Comparison of ENCODE assay signal across 13 cellular contexts in genomic region chr10:103905441-103905840, GRCh38. TPM values are rescaled to one million over a fixed set of nuclear protein-coding genes. Genes with fewer than 3 reads are reported as not detected.
DNase-seq lines count a peak whose midpoint lies in the region; ATAC-seq and TF ChIP-seq lines count a peak whose summit lies in the region.
"Had no signal": no experiment of that assay in that cellular context is flagged by ENCODE, and none has a peak within 500 bp of the region (broad histone marks: within the 10 kb centered on the region; RNA-seq: fewer than 3 reads in every experiment).

No MANE protein-coding gene starts in this region.

- POLR2A ChIA-PET in activated CD8-positive, alpha-beta T cell treated with anti-CD3 and anti-CD28 coated beads, Interleukin-2, amount 10 ng/mL, durations not matched to agents 7 days and 5 days (lab: Charles Lee) = no interaction called here

- peaks cover 70% of the 10 kb centered on the region for H3K4me1 Mint-ChIP-seq in activated CD8-positive, alpha-beta T cell treated with anti-CD3 and anti-CD28 coated beads, Interleukin-2, amount 10 ng/mL, durations not matched to agents 7 days and 5 days (ENCODE audit: low read depth)
- peaks cover 52% of the 10 kb centered on the region for H3K4me1 Mint-ChIP-seq in stimulated activated effector memory CD8-positive, alpha-beta T cell treated with anti-CD3 and anti-CD28 coated beads, Interleukin-12 subunit alpha, Interleukin-12 subunit beta, amount 100 ng/mL, for 72 hours

- ATAC-seq in activated CD8-positive, alpha-beta T cell treated with anti-CD3 and anti-CD28 coated beads, Interleukin-2, amount 10 ng/mL, durations not matched to agents 7 days and 5 days = no peak
- no peak for ATAC-seq in stimulated activated effector memory CD8-positive, alpha-beta T cell treated with anti-CD3 and anti-CD28 coated beads, Interleukin-12 subunit alpha, Interleukin-12 subunit beta, amount 100 ng/mL, for 72 hours
- ATAC-seq: activated naive CD4-positive, alpha-beta T cell treated with anti-CD3 and anti-CD28 coated beads, Interleukin-2, amount 50 U/mL, for 72 hours; PC-3 had no signal

- H3K9me3 Mint-ChIP-seq in activated CD8-positive, alpha-beta T cell treated with anti-CD3 and anti-CD28 coated beads, Interleukin-2, amount 10 ng/mL, durations not matched to agents 7 days and 5 days (ENCODE audit: insufficient read depth) = no peaks in the 10 kb centered on the region
- no peaks in the 10 kb centered on the region for H3K9me3 Mint-ChIP-seq in stimulated activated effector memory CD8-positive, alpha-beta T cell treated with anti-CD3 and anti-CD28 coated beads, Interleukin-12 subunit alpha, Interleukin-12 subunit beta, amount 100 ng/mL, for 72 hours
- H3K9me3 Mint-ChIP-seq: activated naive CD4-positive, alpha-beta T cell treated with anti-CD3 and anti-CD28 coated beads, Interleukin-2, amount 50 U/mL, for 72 hours had no signal

- intact Hi-C loops in lower leg skin (cut with DNase I; ENCODE audit: low total_unique reads) = no loop called here

- no peak overlapping the region for H3K4me3 ChIP-seq in fibroblast of the aortic adventitia (ENCODE audit: low read depth, low read length)
- no peak overlapping the region for H3K4me3 ChIP-seq in lower leg skin (ENCODE audit: low read depth, poor library complexity, severe bottlenecking)

- H3K4me3 Mint-ChIP-seq in activated CD8-positive, alpha-beta T cell treated with anti-CD3 and anti-CD28 coated beads, Interleukin-2, amount 10 ng/mL, durations not matched to agents 7 days and 5 days = peak overlapping the region; percentile 3
- peak overlapping the region; percentile 39 for H3K4me3 Mint-ChIP-seq in stimulated activated effector memory CD8-positive, alpha-beta T cell treated with anti-CD3 and anti-CD28 coated beads, Interleukin-12 subunit alpha, Interleukin-12 subunit beta, amount 100 ng/mL, for 72 hours

- no peak for TF ChIP-seq POLR2A in lower leg skin (IDR thresholded peaks at IDR 0.05)

- no peaks in the 10 kb centered on the region for H3K27me3 Mint-ChIP-seq in activated CD8-positive, alpha-beta T cell treated with anti-CD3 and anti-CD28 coated beads, Interleukin-2, amount 10 ng/mL, durations not matched to agents 7 days and 5 days (ENCODE audit: low read depth)

- DNase-seq in NCI-H2171 treated with DMSO at 0.1 percent for 48 hours (lab: John Stamatoyannopoulos, UW) = peak; percentile 20
- no peak for DNase-seq in NCI-H2171 (lab: John Stamatoyannopoulos, UW)
- DNase-seq in activated CD8-positive, alpha-beta T cell treated with anti-CD3 and anti-CD28 coated beads, Interleukin-2, amount 10 ng/mL, durations not matched to agents 7 days and 5 days = no peak
- DNase-seq in fibroblast of the aortic adventitia (ENCODE audit: low read depth) = peak; percentile 42
- DNase-seq in stimulated activated effector memory CD8-positive, alpha-beta T cell treated with anti-CD3 and anti-CD28 coated beads, Interleukin-12 subunit alpha, Interleukin-12 subunit beta, amount 100 ng/mL, for 72 hours (ENCODE audit: low spot score in 2 of 2) = no peak
- DNase-seq in NCI-H1105 (lab: John Stamatoyannopoulos, UW) = no peak
- DNase-seq in lower leg skin (ENCODE audit: low spot score in 2 of 2) = no peak
- DNase-seq in NCI-H748 (lab: John Stamatoyannopoulos, UW; ENCODE audit: unreplicated experiment) = no peak
- DNase-seq: Karpas-422, NCI-H1436, NCI-H510A treated with DMSO at 0.1 percent for 48 hours, PC-3 had no signal

- CTCF ChIA-PET in activated CD8-positive, alpha-beta T cell treated with anti-CD3 and anti-CD28 coated beads, Interleukin-2, amount 10 ng/mL, durations not matched to agents 7 days and 5 days (lab: Charles Lee) = interaction anchor here (1.3 kb wide), 1 partner anchor 17 kb away, joined by 4 read pairs; no protein-coding TSS in a partner anchor

- peak overlapping the region; percentile 56 for H3K27ac Mint-ChIP-seq in activated CD8-positive, alpha-beta T cell treated with anti-CD3 and anti-CD28 coated beads, Interleukin-2, amount 10 ng/mL, durations not matched to agents 7 days and 5 days
- peak overlapping the region; percentile 83 for H3K27ac Mint-ChIP-seq in stimulated activated effector memory CD8-positive, alpha-beta T cell treated with anti-CD3 and anti-CD28 coated beads, Interleukin-12 subunit alpha, Interleukin-12 subunit beta, amount 100 ng/mL, for 72 hours
- H3K27ac Mint-ChIP-seq: activated naive CD4-positive, alpha-beta T cell treated with anti-CD3 and anti-CD28 coated beads, Interleukin-2, amount 50 U/mL, for 72 hours had no signal

- TF ChIP-seq CTCF in fibroblast of the aortic adventitia (IDR thresholded peaks at IDR 0.05; ENCODE audit: insufficient read depth, low read length) (no peak), lower leg skin (IDR thresholded peaks at IDR 0.05) (no peak)

- WGBS in lower leg skin, 2 donors = 59 to 65% methylated on average over 4 of the region's 4 CpGs

- H3K36me3 Mint-ChIP-seq in activated CD8-positive, alpha-beta T cell treated with anti-CD3 and anti-CD28 coated beads, Interleukin-2, amount 10 ng/mL, durations not matched to agents 7 days and 5 days (ENCODE audit: low read depth) = peaks cover 55% of the 10 kb centered on the region
- peaks cover 39% of the 10 kb centered on the region for H3K36me3 Mint-ChIP-seq in stimulated activated effector memory CD8-positive, alpha-beta T cell treated with anti-CD3 and anti-CD28 coated beads, Interleukin-12 subunit alpha, Interleukin-12 subunit beta, amount 100 ng/mL, for 72 hours

RNA-seq across cellular contexts. Expression of gene STN1, which starts 12.5 kb away (rescaled TPM):
- total RNA-seq in activated CD8-positive, alpha-beta T cell treated with anti-CD3 and anti-CD28 coated beads, Interleukin-2, amount 10 ng/mL, durations not matched to agents 7 days and 5 days = 10 to 100 TPM; 48.8 to 49.8 TPM
- total RNA-seq in fibroblast of the aortic adventitia (ENCODE audit: low replicate concordance) (18.4 and 34.9 TPM in 2 replicates), lower leg skin (10 to 100 TPM; 13.0 to 33.3 (median 18.4) TPM)

RNA-seq across cellular contexts. Expression of gene SH3PXD2A, which starts 50.1 kb away (rescaled TPM):
- 1 to 10 TPM; 8.5 to 9.4 TPM for total RNA-seq in activated CD8-positive, alpha-beta T cell treated with anti-CD3 and anti-CD28 coated beads, Interleukin-2, amount 10 ng/mL, durations not matched to agents 7 days and 5 days
- total RNA-seq in fibroblast of the aortic adventitia (ENCODE audit: low replicate concordance) (15.8 and 20.4 TPM in 2 replicates), lower leg skin (10 to 100 TPM; 35.0 to 54.8 (median 45.4) TPM)

Comparison
In these comparisons a context has a peak if more than half of its experiments do, and no peak if none do; other contexts are left out.
1. DNase-seq: peak in NCI-H2171 treated with DMSO at 0.1 percent for 48 hours (single experiment) and fibroblast of the aortic adventitia (single experiment); none in NCI-H2171 (single experiment), activated CD8-positive, alpha-beta T cell treated with anti-CD3 and anti-CD28 coated beads, Interleukin-2, amount 10 ng/mL, durations not matched to agents 7 days and 5 days (single experiment), stimulated activated effector memory CD8-positive, alpha-beta T cell treated with anti-CD3 and anti-CD28 coated beads, Interleukin-12 subunit alpha, Interleukin-12 subunit beta, amount 100 ng/mL, for 72 hours (0 of 2), NCI-H1105 (single experiment), lower leg skin (0 of 2) and NCI-H748 (single experiment).